In the genomic region with DNA sequence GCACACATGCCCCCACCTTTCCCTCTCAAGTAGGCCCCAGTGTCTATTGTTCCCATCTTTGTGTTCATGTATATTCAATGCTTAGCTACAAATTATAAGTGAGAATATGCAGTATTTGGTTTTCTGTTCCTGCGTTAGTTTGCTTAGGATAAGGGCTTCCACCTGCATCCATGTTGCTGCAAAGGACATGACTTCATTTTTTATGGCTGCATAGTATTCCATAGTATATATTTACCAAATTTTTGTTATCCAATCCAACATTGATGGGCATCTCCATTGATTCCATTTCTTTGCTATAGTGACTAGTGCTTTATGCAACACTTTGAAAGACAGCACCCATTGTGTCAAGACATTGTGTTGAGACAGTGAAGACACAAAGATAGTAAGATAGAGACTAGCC, we compare ENCODE assay signal across 37 cellular contexts. TPM values are rescaled to one million over a fixed set of nuclear protein-coding genes. Genes with fewer than 3 reads are reported as not detected.
"Had no signal": no experiment of that assay in that cellular context is flagged by ENCODE, and none has a peak within 500 bp of the region (broad histone marks: within the 10 kb centered on the region; RNA-seq: fewer than 3 reads in every experiment).

No MANE protein-coding gene starts in this region.

- H3K4me3 ChIP-seq: MG63 had no signal

- H3K36me3 ChIP-seq: MG63 had no signal

- DNase-seq: Kasumi-1, MG63, MM.1S, MV-4-11, NCI-H1048, NCI-H1092, NCI-H1092 treated with DMSO at 0.1 percent for 48 hours, NCI-H1105, NCI-H1105 treated with DMSO at 0.1 percent for 48 hours, NCI-H1417, NCI-H1417 treated with DMSO at 0.1 percent for 48 hours, NCI-H1436, NCI-H1436 treated with DMSO at 0.1 percent for 48 hours, NCI-H146, NCI-H1694, NCI-H1694 treated with DMSO at 0.1 percent for 48 hours, NCI-H187, NCI-H187 treated with DMSO at 0.1 percent for 48 hours, NCI-H1930, NCI-H2029, NCI-H2029 treated with DMSO at 0.1 percent for 48 hours, NCI-H2081, NCI-H2081 treated with DMSO at 0.1 percent for 48 hours, NCI-H2107, NCI-H2171, NCI-H2171 treated with DMSO at 0.1 percent for 48 hours, NCI-H2227 treated with DMSO at 0.1 percent for 48 hours, NCI-H226, NCI-H345, NCI-H446, NCI-H446 treated with DMSO at 0.1 percent for 48 hours, NCI-H510A, NCI-H510A treated with DMSO at 0.1 percent for 48 hours, NCI-H524, NCI-H524 treated with DMSO at 0.1 percent for 48 hours had no signal

- H3K27me3 ChIP-seq: MG63 had no signal

- H3K9me3 ChIP-seq: MG63 had no signal

RNA-seq across cellular contexts. Expression of a gene that starts 19.0 kb away (rescaled TPM):
- total RNA-seq: LHCN-M2, MCF 10A had no signal
